ENCODE assay signal across 16 cellular contexts in the genomic region with DNA sequence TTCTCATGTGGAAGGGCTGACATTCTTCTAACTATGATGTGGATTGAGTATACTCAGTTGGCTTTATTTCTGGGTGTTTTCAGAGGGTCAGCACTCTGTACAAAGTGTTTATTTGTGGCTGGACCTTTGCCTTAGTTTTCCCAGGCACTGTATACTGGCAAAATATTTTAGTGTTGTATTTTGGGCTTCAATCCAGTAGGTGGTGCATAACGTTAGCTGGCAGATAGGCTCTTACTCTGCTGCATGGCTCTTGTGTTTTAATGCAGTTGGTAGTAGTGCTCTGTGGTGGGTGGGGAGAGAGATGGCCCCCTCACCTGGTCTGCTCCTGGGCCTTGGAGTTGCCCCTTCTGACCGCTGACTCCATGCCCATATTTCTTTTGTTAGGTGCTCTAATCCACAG.
DNase-seq lines count a peak whose midpoint lies in the region; TF ChIP-seq lines count a peak whose summit lies in the region.
"Had no signal": no experiment of that assay in that cellular context is flagged by ENCODE, and none has a peak within 500 bp of the region (broad histone marks: within the 10 kb centered on the region; RNA-seq: fewer than 3 reads in every experiment).

No MANE protein-coding gene starts in this region.

- no peak for TF ChIP-seq EP300 in esophagus muscularis mucosa (IDR thresholded peaks at IDR 0.05)

- no peaks in the 10 kb centered on the region for H3K36me3 ChIP-seq in A673 (ENCODE audit: insufficient read depth, low read length, poor library complexity, severe bottlenecking)
- no peaks in the 10 kb centered on the region for H3K36me3 ChIP-seq in NT2/D1 (ENCODE audit: insufficient read depth, insufficient read length, low read length)
- H3K36me3 ChIP-seq in esophagus muscularis mucosa: no peaks in the 10 kb centered on the region
- H3K36me3 ChIP-seq in adrenal gland (replicated peaks in 1 of 2): no peaks in the 10 kb centered on the region
- H3K36me3 ChIP-seq: cardiac muscle cell, left ventricle myocardium inferior, stomach had no signal

- TF ChIP-seq POLR2A in esophagus muscularis mucosa (IDR thresholded peaks at IDR 0.05; ENCODE audit: low read depth) (no peak), adrenal gland (IDR thresholded peaks at IDR 0.05) (no peak)

- TF ChIP-seq CTCF in A673 (conservative IDR thresholded peaks at IDR 0.05; ENCODE audit: low read depth, low read length) (peak; percentile 47), GM12874 (IDR thresholded peaks at IDR 0.05; ENCODE audit: insufficient read depth, low read depth, low read length) (0 out of 2 replicates have a peak, but pooled peaks have one; percentile 5), esophagus muscularis mucosa (IDR thresholded peaks at IDR 0.05) (no peak), adrenal gland (IDR thresholded peaks at IDR 0.05) (peak in 1 of 6 experiments; percentile 7)

- no peak overlapping the region for H3K4me3 ChIP-seq in A673 (ENCODE audit: low read depth, low read length, poor library complexity, severe bottlenecking)
- H3K4me3 ChIP-seq in NT2/D1 (ENCODE audit: insufficient read length, low read depth): no peak overlapping the region
- no peak overlapping the region for H3K4me3 ChIP-seq in esophagus muscularis mucosa
- no peak overlapping the region for H3K4me3 ChIP-seq in adrenal gland
- H3K4me3 ChIP-seq: cardiac muscle cell, K562, left ventricle myocardium inferior, stomach had no signal

- no peak overlapping the region for H3K9ac ChIP-seq in NT2/D1 (ENCODE audit: insufficient read length, low read depth)

- H3K4me1 ChIP-seq in A673 (ENCODE audit: insufficient read depth, low read length, poor library complexity, severe bottlenecking) (no peaks in the 10 kb centered on the region), NT2/D1 (ENCODE audit: insufficient read depth, insufficient read length) (no peaks in the 10 kb centered on the region), esophagus muscularis mucosa (no peaks in the 10 kb centered on the region), adrenal gland (replicated peaks in 1 of 2) (no peaks in the 10 kb centered on the region)
- H3K4me1 ChIP-seq: left ventricle myocardium inferior, stomach had no signal

- DNase-seq in A673 (ENCODE audit: low spot score) (peak; percentile 18), NT2/D1 (ENCODE audit: low read depth, low spot score) (peak; percentile 5), esophagus muscularis mucosa (ENCODE audit: extremely low spot score) (peak; percentile 50), adrenal gland (no peak), GM19238 (ENCODE audit: insufficient read length, low spot score) (no peak), OCI-M2 (lab: John Stamatoyannopoulos, UW; ENCODE audit: unreplicated experiment) (no peak)
- DNase-seq in activated naive CD4-positive, alpha-beta T cell treated with Interleukin-2 at 50 U/mL for 16 hours: no peak
- DNase-seq: activated CD8-positive, alpha-beta T cell treated with anti-CD3 and anti-CD28 coated beads for 36 hours; GDM1; left ventricle myocardium inferior; naive thymus-derived CD8-positive, alpha-beta T cell; NCI-H2029; stomach had no signal

- CTCF ChIA-PET in A673 (lab: Charles Lee): no interaction called here

- H3K27me3 ChIP-seq in A673 (replicated peaks; ENCODE audit: insufficient read depth, low read depth, low read length, poor library complexity) (peaks cover 11% of the 10 kb centered on the region), NT2/D1 (ENCODE audit: insufficient read depth, insufficient read length) (no peaks in the 10 kb centered on the region), esophagus muscularis mucosa (no peaks in the 10 kb centered on the region), adrenal gland (no peaks in the 10 kb centered on the region)
- H3K27me3 ChIP-seq: cardiac muscle cell, stomach had no signal

- H3K9me3 ChIP-seq in A673 (ENCODE audit: low read depth, low read length, poor library complexity, severe bottlenecking): no peaks in the 10 kb centered on the region
- no peaks in the 10 kb centered on the region; the same call in 1 of the 2 replicates for H3K9me3 ChIP-seq in NT2/D1 (ENCODE audit: insufficient read depth, low read length)
- no peaks in the 10 kb centered on the region for H3K9me3 ChIP-seq in esophagus muscularis mucosa
- H3K9me3 ChIP-seq in adrenal gland (replicated peaks in 1 of 3): no peaks in the 10 kb centered on the region
- H3K9me3 ChIP-seq: left ventricle myocardium inferior, stomach had no signal

- POLR2A ChIA-PET in A673 (lab: Charles Lee; ENCODE audit: low non-redundant PET): no interaction called here

- H3K27ac ChIP-seq in A673 (ENCODE audit: low read depth, low read length, poor library complexity, severe bottlenecking) (no peak overlapping the region), esophagus muscularis mucosa (replicated peaks in 1 of 4) (no peak overlapping the region), adrenal gland (no peak overlapping the region)
- H3K27ac ChIP-seq: cardiac muscle cell, left ventricle myocardium inferior, stomach had no signal

- intact Hi-C loops in A673 (cut with micrococcal nuclease; ENCODE audit: unreplicated experiment) (no loop called here), esophagus muscularis mucosa (cut with DNase I) (no loop called here), adrenal gland (cut with DNase I) (no loop called here)

- WGBS in esophagus muscularis mucosa: 47% methylated on average over 2 of the region's 2 CpGs
- WGBS in adrenal gland, 4 donors: 37 to 50% (median 38%) methylated on average over 1 to 2 of the region's 2 CpGs

- BruUV-seq in A673 (replicated peaks; lab: Mats Ljungman, UMichigan): no TSS peak

Comparison
In these comparisons a context has a peak if more than half of its experiments do, and no peak if none do; other contexts are left out.
1. DNase-seq: peak in A673 (single experiment), NT2/D1 (single experiment) and esophagus muscularis mucosa (single experiment); none in adrenal gland (0 of 7), activated naive CD4-positive, alpha-beta T cell treated with Interleukin-2 at 50 U/mL for 16 hours (single experiment), GM19238 (single experiment) and OCI-M2 (single experiment).
2. CTCF ChIP-seq: peak in A673 (single experiment) and GM12874 (single experiment); none in esophagus muscularis mucosa (0 of 3).